9 cellular contexts compared by ENCODE assay signal in the genomic region with DNA sequence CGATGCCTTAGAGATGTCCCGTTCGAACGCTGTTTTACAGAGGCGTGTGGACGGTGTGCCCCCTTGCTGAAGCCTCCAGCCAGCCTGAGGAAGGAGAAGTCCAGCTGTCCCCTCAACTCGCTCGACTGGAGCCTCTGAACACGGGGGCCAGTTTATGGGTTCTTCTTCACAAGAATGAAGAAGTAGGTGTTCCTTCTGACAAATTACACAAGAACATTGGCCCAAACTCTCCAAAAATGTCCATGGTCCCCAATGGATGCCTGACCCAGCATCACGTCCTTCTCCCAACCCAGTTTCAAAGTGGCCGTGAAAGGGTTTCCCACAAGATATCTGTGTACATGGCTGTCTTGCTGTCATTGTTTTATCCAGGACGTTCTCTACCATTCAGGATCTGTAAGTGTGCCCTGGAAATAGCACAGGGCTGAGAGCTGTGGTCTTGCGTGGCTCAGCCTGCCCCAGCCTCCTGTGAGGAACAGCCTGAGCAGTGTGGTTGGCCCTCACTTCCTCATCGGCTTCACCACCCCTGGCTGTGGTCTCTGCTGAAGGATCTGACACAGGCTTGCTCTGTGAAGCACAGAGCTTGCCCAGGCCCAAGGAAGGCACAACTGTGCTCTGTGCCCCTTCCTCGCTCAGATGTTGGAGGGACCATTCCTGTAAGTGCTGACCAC. TPM values are rescaled to one million over a fixed set of nuclear protein-coding genes. Genes with fewer than 3 reads are reported as not detected.
A peak's percentile ranks its signal among the peaks of the same experiment; 100 is the strongest.
DNase-seq lines count a peak whose midpoint lies in the region; ATAC-seq, FAIRE-seq and TF ChIP-seq lines count a peak whose summit lies in the region.
"Had no signal": no experiment of that assay in that cellular context is flagged by ENCODE, and none has a peak within 500 bp of the region (broad histone marks: within the 10 kb centered on the region; RNA-seq: fewer than 3 reads in every experiment).

No MANE protein-coding gene starts in this region.

- H3K27ac ChIP-seq in OCI-LY3 (ENCODE audit: low read length) (peak overlapping the region; percentile 31), K562 (ENCODE audit: extremely low read depth, low read depth, low read length) (no peak overlapping the region), sigmoid colon (peak overlapping the region; percentile 25 to 64 (median 38))

- no peaks in the 10 kb centered on the region for H3K9me3 ChIP-seq in OCI-LY3 (ENCODE audit: insufficient read depth, low read length)
- no peaks in the 10 kb centered on the region for H3K9me3 ChIP-seq in K562 (replicated peaks; ENCODE audit: control insufficient read depth, insufficient read depth, low read depth, low read length)
- H3K9me3 ChIP-seq in sigmoid colon = peaks cover 0 to 4% (median 2%) of the 10 kb centered on the region in 4 donors

- H3K79me2 ChIP-seq in OCI-LY3 (ENCODE audit: low read length) (no peaks in the 10 kb centered on the region), K562 (ENCODE audit: control insufficient read depth, insufficient read depth, low read length) (no peaks in the 10 kb centered on the region)

- no peak for TF ChIP-seq RAD21 in K562 (CRISPR knock-in tag; conservative IDR thresholded peaks at IDR 0.05 in 1 of 2, IDR thresholded peaks at IDR 0.05 in 1 of 2)

- no peaks in the 10 kb centered on the region for H3K27me3 ChIP-seq in OCI-LY3 (ENCODE audit: low read depth, low read length)
- H3K27me3 ChIP-seq in K562 (ENCODE audit: control insufficient read depth in 2 of 2, insufficient read depth in 2 of 2, low read length in 2 of 2) = peaks cover 42 to 44% of the 10 kb centered on the region in 2 experiments
- peaks cover 0 to 4% (median 0%) of the 10 kb centered on the region in 3 donors for H3K27me3 ChIP-seq in sigmoid colon

- no peak for FAIRE-seq in K562 (lab: Jason Lieb, UNC)

- intact Hi-C loops in K562 (cut with micrococcal nuclease) = no loop called here
- intact Hi-C loops in sigmoid colon (cut with DNase I) = no loop called here

- in situ Hi-C loops in K562 (cut with MboI) = no loop called here

- no TSS peak for BruUV-seq in K562 (replicated peaks; lab: Mats Ljungman, UMichigan)

- H3K9ac ChIP-seq in OCI-LY3 (ENCODE audit: low read length) (peak overlapping the region; percentile 36; the same call in 1 of the 2 replicates), K562 (ENCODE audit: insufficient read depth in 1 of 2, low read depth in 2 of 2, low read length in 2 of 2) (no peak overlapping the region)

- H3K9me1 ChIP-seq in K562 (ENCODE audit: control insufficient read depth, insufficient read depth, low read length) = no peaks in the 10 kb centered on the region

- H3K4me3 ChIP-seq in OCI-LY3 (ENCODE audit: low read length) (0 out of 2 replicates have a peak overlapping the region, but pooled peaks have one; percentile 12), K562 (no peak overlapping the region), sigmoid colon (no peak overlapping the region)

- ATAC-seq in K562 (peak; percentile 55), GM19351 (IDR thresholded peaks at IDR 0.05; ENCODE audit: unreplicated experiment) (no peak), GM18858 (IDR thresholded peaks at IDR 0.05; ENCODE audit: unreplicated experiment) (no peak), HG02885 (IDR thresholded peaks at IDR 0.05; ENCODE audit: poor library complexity, unreplicated experiment) (no peak), GM19324 (IDR thresholded peaks at IDR 0.05; ENCODE audit: low FRiP score, unreplicated experiment) (no peak)

- H3K36me3 ChIP-seq in OCI-LY3 (replicated peaks; ENCODE audit: low read depth, low read length) = no peaks in the 10 kb centered on the region
- H3K36me3 ChIP-seq in K562 (ENCODE audit: control insufficient read depth, insufficient read depth, low read length) = no peaks in the 10 kb centered on the region
- no peaks in the 10 kb centered on the region for H3K36me3 ChIP-seq in sigmoid colon

- no peak for TF ChIP-seq EP300 in K562 (IDR thresholded peaks at IDR 0.05; ENCODE audit: low read length)
- TF ChIP-seq EP300 in sigmoid colon (IDR thresholded peaks at IDR 0.05) = no peak

- POLR2A ChIA-PET in K562 (lab: Yijun Ruan, JAX) = interaction anchor here (0.6 kb wide), 1 partner anchor 371 kb away, joined by 3 read pairs; no protein-coding TSS in a partner anchor

- H3K4me1 ChIP-seq in OCI-LY3 (ENCODE audit: low read length) = peaks cover 58% of the 10 kb centered on the region
- peaks cover 6 to 8% of the 10 kb centered on the region in 2 experiments; a peak in 2 of 5 replicates for H3K4me1 ChIP-seq in K562 (replicated peaks in 1 of 2; ENCODE audit: control insufficient read depth in 2 of 2, insufficient read depth in 2 of 2, low read length in 2 of 2)
- H3K4me1 ChIP-seq in sigmoid colon = peaks cover 0 to 6% (median 0%) of the 10 kb centered on the region in 4 donors

- DNase-seq in GM19238 (ENCODE audit: insufficient read length, low spot score) (peak; percentile 66), K562 (ENCODE audit: extremely low read depth in 1 of 4, low spot score in 3 of 4) (peak in 3 of 4 experiments; percentile 6 to 13 (median 8)), sigmoid colon (no peak)

- peak overlapping the region; percentile 85 for H2AFZ ChIP-seq in OCI-LY3 (ENCODE audit: low read depth, low read length)
- no peak overlapping the region for H2AFZ ChIP-seq in K562 (ENCODE audit: low read depth, low read length)

- TF ChIP-seq POLR2A in K562 (conservative IDR thresholded peaks at IDR 0.05) = no peak
- TF ChIP-seq POLR2A in sigmoid colon (IDR thresholded peaks at IDR 0.05) = no peak

- TF ChIP-seq CTCF in OCI-LY3 (IDR thresholded peaks at IDR 0.05; ENCODE audit: low read depth, low read length) (no peak), K562 (IDR thresholded peaks at IDR 0.05 in 2 of 3, conservative IDR thresholded peaks at IDR 0.05 in 1 of 3; ENCODE audit: insufficient read depth in 2 of 3, low read depth in 1 of 3, low read length in 3 of 3) (no peak), sigmoid colon (IDR thresholded peaks at IDR 0.05) (no peak)

- H4K20me1 ChIP-seq in OCI-LY3 (ENCODE audit: insufficient read depth, low read length) = no peaks in the 10 kb centered on the region
- no peaks in the 10 kb centered on the region for H4K20me1 ChIP-seq in K562 (replicated peaks; ENCODE audit: control insufficient read depth, insufficient read depth, low read length)

- H3K4me2 ChIP-seq in OCI-LY3 (ENCODE audit: low read length) (peak overlapping the region; percentile 82), K562 (ENCODE audit: insufficient read depth, low read length) (no peak overlapping the region)

- CTCF ChIA-PET in K562 (lab: Yijun Ruan, JAX; ENCODE audit: low intra/inter-chr PET ratio) = no interaction called here

- 20% methylated on average over 15 of the region's 15 CpGs for WGBS in K562 (ENCODE audit: insufficient coverage, low coverage, missing lambda C conversion rate)
- 72 to 77% methylated on average over 15 of the region's 15 CpGs for whole genome bisulfite sequencing in sigmoid colon, 2 donors

TF ChIP-seq in K562, 482 proteins besides CTCF, POLR2A, EP300 and RAD21 (continues in another document):
- no peak for TF ChIP-seq ZNF354B (CRISPR knock-in tag; IDR thresholded peaks at IDR 0.05)
- no peak for TF ChIP-seq MTF1 (CRISPR knock-in tag; IDR thresholded peaks at IDR 0.05; ENCODE audit: borderline replicate concordance)
- TF ChIP-seq NRF1 (conservative IDR thresholded peaks at IDR 0.05 in 1 of 2, IDR thresholded peaks at IDR 0.05 in 1 of 2) = peak; percentile 10 to 26; a peak in 1 of 4 replicates

RNA-seq across cellular contexts. Expression of gene S100B, which starts 1.0 kb away (rescaled TPM):
- not detected in 2 replicates for total RNA-seq in K562 (2011; cell fraction: chromatin; rRNA removed; ENCODE audit: low replicate concordance)
- not detected in 2 replicates for total RNA-seq in K562 (2011; cell fraction: nucleolus; rRNA removed)
- not detected in 2 replicates for total RNA-seq in K562 (2011; cell fraction: nucleoplasm; rRNA removed)
- total RNA-seq in K562 (2014; rRNA removed) = not detected in 2 replicates
- not detected in 2 replicates for total RNA-seq in K562 (2014; rRNA removed; fragmentation: Illumina TruSeq; extraction: Trizol)
- not detected in 2 replicates for total RNA-seq in K562 (2015; rRNA removed; fragmentation: Illumina TruSeq; extraction: Trizol)
- not detected in 2 replicates for total RNA-seq in K562 (2021)
- polyA plus RNA-seq in K562 (2011; rRNA removed) = not detected in 2 replicates
- not detected in 2 replicates for polyA plus RNA-seq in K562 (2011; cell fraction: cytosol; rRNA removed)
- polyA plus RNA-seq in K562 (2011; cell fraction: nucleus; rRNA removed) = not detected in 2 replicates
- polyA plus RNA-seq in K562 (2012) = not detected in 2 replicates
- polyA plus RNA-seq in K562 (2014; fragmentation: Illumina TruSeq; extraction: Trizol) = not detected in 2 replicates
- not detected for polyA plus RNA-seq in K562 (2014; fragmentation: Nextera tagmentation; extraction: Ambion mirVana)
- polyA plus RNA-seq in K562 (2014; rRNA removed) = not detected in 2 replicates
- not detected in 2 replicates for polyA minus RNA-seq in K562 (2011; rRNA and poly(A)+ RNA removed)
- not detected in 2 replicates for polyA minus RNA-seq in K562 (2011; cell fraction: cytosol; rRNA and poly(A)+ RNA removed)
- polyA minus RNA-seq in K562 (2011; cell fraction: nucleus; rRNA and poly(A)+ RNA removed) = not detected in 2 replicates
- 100 to 1,000 TPM in 1 of 4 donors, 10 to 100 TPM in 3; 28.5 to 126 (median 41.0) TPM for total RNA-seq in sigmoid colon
- polyA plus RNA-seq in sigmoid colon = 10 to 100 TPM; 14.3 to 23.7 (median 20.4) TPM
- total RNA-seq: myocyte had no signal

RNA-seq across cellular contexts. Expression of gene PRMT2, which starts 29.6 kb away (rescaled TPM):
- total RNA-seq in K562 (2011; cell fraction: chromatin; rRNA removed; ENCODE audit: low replicate concordance) = 57.9 and 74.0 TPM in 2 replicates
- total RNA-seq in K562 (2011; cell fraction: nucleolus; rRNA removed) = 39.0 and 43.6 TPM in 2 replicates
- total RNA-seq in K562 (2011; cell fraction: nucleoplasm; rRNA removed) = 48.0 and 70.5 TPM in 2 replicates
- total RNA-seq in K562 (2014; rRNA removed) (59.9 and 68.1 TPM in 2 replicates), K562 (2014; rRNA removed; fragmentation: Illumina TruSeq; extraction: Trizol) (35.1 and 43.5 TPM in 2 replicates), K562 (2015; rRNA removed; fragmentation: Illumina TruSeq; extraction: Trizol) (57.0 and 59.3 TPM in 2 replicates), K562 (2021) (48.0 and 52.7 TPM in 2 replicates), sigmoid colon (100 to 1,000 TPM in 3 of 4 donors, 10 to 100 TPM in 1; 85.7 to 128 (median 109) TPM)
- polyA plus RNA-seq in K562 (2011; rRNA removed) (85.7 and 87.0 TPM in 2 replicates), K562 (2014; fragmentation: Illumina TruSeq; extraction: Trizol) (49.8 and 56.3 TPM in 2 replicates), K562 (2014; fragmentation: Nextera tagmentation; extraction: Ambion mirVana) (10 to 100 TPM; 37.2 to 70.9 TPM), K562 (2014; rRNA removed) (69.6 and 73.7 TPM in 2 replicates), sigmoid colon (10 to 100 TPM; 68.0 to 96.1 (median 90.4) TPM)
- 87.3 and 99.4 TPM in 2 replicates for polyA plus RNA-seq in K562 (2011; cell fraction: cytosol; rRNA removed)
- 127 and 129 TPM in 2 replicates for polyA plus RNA-seq in K562 (2011; cell fraction: nucleus; rRNA removed)
- polyA plus RNA-seq in K562 (2012) = 72.9 and 73.8 TPM in 2 replicates
- 48.8 and 62.4 TPM in 2 replicates for polyA minus RNA-seq in K562 (2011; rRNA and poly(A)+ RNA removed)
- 23.8 and 28.9 TPM in 2 replicates for polyA minus RNA-seq in K562 (2011; cell fraction: cytosol; rRNA and poly(A)+ RNA removed)
- polyA minus RNA-seq in K562 (2011; cell fraction: nucleus; rRNA and poly(A)+ RNA removed) = 30.3 and 39.5 TPM in 2 replicates

Comparison
In these comparisons a context has a peak if more than half of its experiments do, and no peak if none do; other contexts are left out.
1. RNA of gene S100B, which starts 1.0 kb away (total RNA-seq): 28.5 to 126 TPM in sigmoid colon; not detected in K562; every median in the first group is over 10 times any median in the second.